16 cellular contexts compared by ENCODE assay signal in genomic region chr6:149362289-149362688, GRCh38. TPM values are rescaled to one million over a fixed set of nuclear protein-coding genes. Genes with fewer than 3 reads are reported as not detected.
A peak's percentile ranks its signal among the peaks of the same experiment; 100 is the strongest.
DNase-seq lines count a peak whose midpoint lies in the region; ATAC-seq and TF ChIP-seq lines count a peak whose summit lies in the region.
"Had no signal": no experiment of that assay in that cellular context is flagged by ENCODE, and none has a peak within 500 bp of the region (broad histone marks: within the 10 kb centered on the region; RNA-seq: fewer than 3 reads in every experiment).

No MANE protein-coding gene starts in this region.

- no peak for TF ChIP-seq CTCF in CD4-positive, alpha-beta T cell (IDR thresholded peaks at IDR 0.05)
- TF ChIP-seq CTCF in GM10248 (IDR thresholded peaks at IDR 0.05; ENCODE audit: control extremely low read depth, extremely low read depth, low read depth, missing control alignments) = no peak

- DNase-seq in T-helper 1 cell (no peak), T-cell (no peak), epithelial cell of prostate (ENCODE audit: low read depth, low spot score) (no peak), GM10248 (ENCODE audit: extremely low spot score) (no peak), mucosa of gallbladder (ENCODE audit: low spot score) (no peak)
- DNase-seq in CD4-positive, alpha-beta T cell = no peak
- DNase-seq: amniotic stem cell, C1 segment of cervical spinal cord, NCI-H2107, NCI-H526 treated with DMSO at 0.1 percent for 48 hours, upper lobe of left lung had no signal

- no peaks in the 10 kb centered on the region for H3K27me3 Mint-ChIP-seq in T-helper 1 cell treated with Interleukin-12 subunit alpha and Interleukin-12 subunit beta and Interleukin-4 antibody, amounts not matched to agents 30 μg/mL and 1 μg/mL, for 36 hours (ENCODE audit: low read depth)
- no peaks in the 10 kb centered on the region for H3K27me3 Mint-ChIP-seq in CD4-positive, alpha-beta T cell
- no peaks in the 10 kb centered on the region for H3K27me3 Mint-ChIP-seq in T-cell

- no peaks in the 10 kb centered on the region for H3K27me3 ChIP-seq in CD4-positive, alpha-beta T cell (ENCODE audit: control insufficient read depth, insufficient read depth, low read length)
- H3K27me3 ChIP-seq: upper lobe of left lung had no signal

- H3K4me1 Mint-ChIP-seq in T-helper 1 cell treated with Interleukin-12 subunit alpha and Interleukin-12 subunit beta and Interleukin-4 antibody, amounts not matched to agents 30 μg/mL and 1 μg/mL, for 36 hours (ENCODE audit: low read depth) = peaks cover 61% of the 10 kb centered on the region
- peaks cover 53% of the 10 kb centered on the region for H3K4me1 Mint-ChIP-seq in CD4-positive, alpha-beta T cell (ENCODE audit: low read depth)
- H3K4me1 Mint-ChIP-seq in T-cell = peaks cover 55 to 79% (median 71%) of the 10 kb centered on the region in 3 donors

- H3K27ac Mint-ChIP-seq in T-helper 1 cell treated with Interleukin-12 subunit alpha and Interleukin-12 subunit beta and Interleukin-4 antibody, amounts not matched to agents 30 μg/mL and 1 μg/mL, for 36 hours = peak overlapping the region; percentile 32
- peak overlapping the region; percentile 32 for H3K27ac Mint-ChIP-seq in CD4-positive, alpha-beta T cell
- H3K27ac Mint-ChIP-seq in T-cell = peak overlapping the region; percentile 79 to 87

- H3K9me3 ChIP-seq in CD4-positive, alpha-beta T cell (ENCODE audit: control insufficient read depth, low read length) = no peaks in the 10 kb centered on the region
- H3K9me3 ChIP-seq: upper lobe of left lung had no signal

- no peaks in the 10 kb centered on the region for H3K9me3 Mint-ChIP-seq in T-helper 1 cell treated with Interleukin-12 subunit alpha and Interleukin-12 subunit beta and Interleukin-4 antibody, amounts not matched to agents 30 μg/mL and 1 μg/mL, for 36 hours
- peaks cover 8% of the 10 kb centered on the region for H3K9me3 Mint-ChIP-seq in CD4-positive, alpha-beta T cell
- H3K9me3 Mint-ChIP-seq in T-cell = peaks cover 4 to 11% (median 8%) of the 10 kb centered on the region in 3 donors

- peaks cover 45% of the 10 kb centered on the region for H3K36me3 Mint-ChIP-seq in T-helper 1 cell treated with Interleukin-12 subunit alpha and Interleukin-12 subunit beta and Interleukin-4 antibody, amounts not matched to agents 30 μg/mL and 1 μg/mL, for 36 hours (ENCODE audit: low read depth)
- H3K36me3 Mint-ChIP-seq in CD4-positive, alpha-beta T cell (ENCODE audit: low read depth) = peaks cover 26% of the 10 kb centered on the region
- H3K36me3 Mint-ChIP-seq in T-cell = peaks cover 33% of the 10 kb centered on the region

- POLR2A ChIA-PET in CD4-positive, alpha-beta T cell (lab: Charles Lee) = interaction anchor here (1.0 kb wide), 1 partner anchor 16 kb away, joined by 3 read pairs; no protein-coding TSS in a partner anchor
- POLR2A ChIA-PET in T-cell (lab: Charles Lee) (interaction anchor here in 1 of 2 donors (0.6 kb wide), 1 partner anchor 12 kb away, joined by 8 read pairs; no protein-coding TSS in a partner anchor), GM10248 (lab: Yijun Ruan, JAX) (no interaction called here)

- ATAC-seq in CD4-positive, alpha-beta T cell (ENCODE audit: poor library complexity) = no peak
- ATAC-seq in T-cell (replicated peaks in 1 of 4) (no peak), HG02884 (IDR thresholded peaks at IDR 0.05; ENCODE audit: unreplicated experiment) (no peak)
- ATAC-seq: left lobe of liver, SK-N-SH treated with all-trans-retinoic acid at 6 μM for 48 hours had no signal

- intact Hi-C loops in CD4-positive, alpha-beta T cell (cut with DNase I, micrococcal nuclease) = no loop called here

- H3K27ac ChIP-seq in CD4-positive, alpha-beta T cell (ENCODE audit: low read depth, low read length) = no peak overlapping the region
- H3K27ac ChIP-seq in epithelial cell of prostate = peak overlapping the region; percentile 55
- H3K27ac ChIP-seq: parathyroid adenoma, upper lobe of left lung had no signal

- CTCF ChIA-PET in CD4-positive, alpha-beta T cell (lab: Charles Lee) = interaction anchor here (1.4 kb wide), 1 partner anchor 16 kb away, joined by 3 read pairs; no protein-coding TSS in a partner anchor
- CTCF ChIA-PET in T-cell (lab: Charles Lee) (interaction anchor here in 1 of 2 donors (0.5 to 0.8 kb wide), 2 partner anchors 117 to 121 kb away, joined by 4 read pairs; no protein-coding TSS in a partner anchor), GM10248 (lab: Yijun Ruan, JAX) (interaction anchor here (1.4 to 3.1 kb wide), 4 partner anchors 9 to 70 kb away, joined by 3 to 8 read pairs (median 4); no protein-coding TSS in a partner anchor)

- H3K4me3 Mint-ChIP-seq in T-helper 1 cell treated with Interleukin-12 subunit alpha and Interleukin-12 subunit beta and Interleukin-4 antibody, amounts not matched to agents 30 μg/mL and 1 μg/mL, for 36 hours = no peak overlapping the region
- no peak overlapping the region for H3K4me3 Mint-ChIP-seq in CD4-positive, alpha-beta T cell
- H3K4me3 Mint-ChIP-seq in T-cell = no peak overlapping the region

RNA-seq across cellular contexts. Expression of gene SUMO4, which starts 37.8 kb away (rescaled TPM):
- total RNA-seq in CD4-positive, alpha-beta T cell = 1 to 10 TPM; 8.6 to 8.7 TPM
- 10 to 100 TPM in 1 of 5 donors, 1 to 10 TPM in 4; 5.7 to 11.4 (median 8.5) TPM for total RNA-seq in T-cell
- 1.3 TPM for total RNA-seq in mucosa of gallbladder

RNA-seq across cellular contexts. Expression of gene TAB2, which starts 44.8 kb away (rescaled TPM):
- 100 to 1,000 TPM; 121 to 123 TPM for total RNA-seq in CD4-positive, alpha-beta T cell
- total RNA-seq in T-cell (100 to 1,000 TPM; 128 to 160 (median 146) TPM), mucosa of gallbladder (46.1 TPM)

Comparison
In these comparisons a context has a peak if more than half of its experiments do, and no peak if none do; other contexts are left out.
1. H3K27ac Mint-ChIP-seq: peak in every context shown above with its lines; median percentile 83 in T-cell; 32 in T-helper 1 cell treated with Interleukin-12 subunit alpha and Interleukin-12 subunit beta and Interleukin-4 antibody, amounts not matched to agents 30 μg/mL and 1 μg/mL, for 36 hours; 32 in CD4-positive, alpha-beta T cell.